ENCODE assay signal across 1 cellular context in the genomic region with DNA sequence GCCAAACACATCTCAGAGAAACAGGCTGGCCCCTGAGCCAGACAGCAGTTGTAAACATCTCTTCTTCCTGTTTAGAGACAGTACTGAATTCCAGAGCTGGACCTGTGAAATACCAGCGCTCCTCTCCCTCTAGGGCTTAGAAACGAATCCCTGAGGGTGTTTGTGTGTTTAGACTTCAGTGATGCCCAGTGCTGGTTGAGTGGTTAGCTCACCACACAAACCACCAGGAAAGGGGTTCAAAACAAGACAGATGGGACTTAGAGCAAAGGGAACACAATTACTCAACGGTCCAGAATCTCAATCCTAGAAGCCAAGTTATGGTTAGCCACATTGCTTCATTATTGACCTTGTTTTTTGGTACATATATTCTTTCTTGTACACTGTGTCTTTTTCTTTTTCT.
TF ChIP-seq lines count a peak whose summit lies in the region.

No MANE protein-coding gene starts in this region.

TF ChIP-seq in HepG2, 621 proteins besides CTCF, POLR2A, EP300 and RAD21 (continued from another document and continues in another):
- TF ChIP-seq, protein P1, sequence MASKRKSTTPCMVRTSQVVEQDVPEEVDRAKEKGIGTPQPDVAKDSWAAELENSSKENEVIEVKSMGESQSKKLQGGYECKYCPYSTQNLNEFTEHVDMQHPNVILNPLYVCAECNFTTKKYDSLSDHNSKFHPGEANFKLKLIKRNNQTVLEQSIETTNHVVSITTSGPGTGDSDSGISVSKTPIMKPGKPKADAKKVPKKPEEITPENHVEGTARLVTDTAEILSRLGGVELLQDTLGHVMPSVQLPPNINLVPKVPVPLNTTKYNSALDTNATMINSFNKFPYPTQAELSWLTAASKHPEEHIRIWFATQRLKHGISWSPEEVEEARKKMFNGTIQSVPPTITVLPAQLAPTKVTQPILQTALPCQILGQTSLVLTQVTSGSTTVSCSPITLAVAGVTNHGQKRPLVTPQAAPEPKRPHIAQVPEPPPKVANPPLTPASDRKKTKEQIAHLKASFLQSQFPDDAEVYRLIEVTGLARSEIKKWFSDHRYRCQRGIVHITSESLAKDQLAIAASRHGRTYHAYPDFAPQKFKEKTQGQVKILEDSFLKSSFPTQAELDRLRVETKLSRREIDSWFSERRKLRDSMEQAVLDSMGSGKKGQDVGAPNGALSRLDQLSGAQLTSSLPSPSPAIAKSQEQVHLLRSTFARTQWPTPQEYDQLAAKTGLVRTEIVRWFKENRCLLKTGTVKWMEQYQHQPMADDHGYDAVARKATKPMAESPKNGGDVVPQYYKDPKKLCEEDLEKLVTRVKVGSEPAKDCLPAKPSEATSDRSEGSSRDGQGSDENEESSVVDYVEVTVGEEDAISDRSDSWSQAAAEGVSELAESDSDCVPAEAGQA (IDR thresholded peaks at IDR 0.05; ENCODE audit: low read depth): no peak
- TF ChIP-seq, protein P1 (CRISPR knock-in tag; IDR thresholded peaks at IDR 0.05; ENCODE audit: borderline replicate concordance): no peak
- TF ChIP-seq ZNF260 (CRISPR knock-in tag; IDR thresholded peaks at IDR 0.05; ENCODE audit: borderline replicate concordance, low read depth) (no peak), DMAP1 (CRISPR knock-in tag; IDR thresholded peaks at IDR 0.05) (no peak), MIER2 (CRISPR knock-in tag; IDR thresholded peaks at IDR 0.05) (no peak), SOX6 (IDR thresholded peaks at IDR 0.05) (no peak), SOX6 (CRISPR knock-in tag; IDR thresholded peaks at IDR 0.05) (peak; percentile 45; the same call in 1 of the 2 replicates), FOXA3 (CRISPR knock-in tag; IDR thresholded peaks at IDR 0.05) (peak; percentile 87), ASH2L (IDR thresholded peaks at IDR 0.05; ENCODE audit: insufficient read length, low read depth, low read length) (peak; percentile 7), SMYD3 (CRISPR knock-in tag; IDR thresholded peaks at IDR 0.05) (0 out of 2 replicates have a peak, but pooled peaks have one; percentile 75), ATAD3A (CRISPR knock-in tag; IDR thresholded peaks at IDR 0.05) (no peak), ERF (CRISPR knock-in tag; IDR thresholded peaks at IDR 0.05) (peak; percentile 81; the same call in 1 of the 2 replicates), IRF2 (CRISPR knock-in tag; IDR thresholded peaks at IDR 0.05) (peak; percentile 40; the same call in 1 of the 2 replicates), RARG (CRISPR knock-in tag; IDR thresholded peaks at IDR 0.05; ENCODE audit: low read depth) (no peak), ZNF441 (CRISPR knock-in tag; IDR thresholded peaks at IDR 0.05; ENCODE audit: borderline replicate concordance) (peak; percentile 18; the same call in 1 of the 2 replicates), THYN1 (CRISPR knock-in tag; IDR thresholded peaks at IDR 0.05; ENCODE audit: borderline replicate concordance, low read depth) (0 out of 2 replicates have a peak, but pooled peaks have one; percentile 38), ZNF432 (CRISPR knock-in tag; IDR thresholded peaks at IDR 0.05; ENCODE audit: borderline replicate concordance) (no peak), ELF3 (CRISPR knock-in tag; IDR thresholded peaks at IDR 0.05) (peak; percentile 85), HNRNPH1 (optimal IDR thresholded peaks at IDR 0.05; ENCODE audit: low read depth, low read length) (no peak), ZFX (CRISPR knock-in tag; IDR thresholded peaks at IDR 0.05; ENCODE audit: low read depth) (0 out of 2 replicates have a peak, but pooled peaks have one; percentile 7), ZNF326 (CRISPR knock-in tag; IDR thresholded peaks at IDR 0.05; ENCODE audit: borderline replicate concordance) (no peak), RNF2 (conservative IDR thresholded peaks at IDR 0.05; ENCODE audit: low read depth) (no peak), MEIS1 (CRISPR knock-in tag; IDR thresholded peaks at IDR 0.05; ENCODE audit: borderline replicate concordance) (0 out of 2 replicates have a peak, but pooled peaks have one; percentile 7), SSRP1 (CRISPR knock-in tag; IDR thresholded peaks at IDR 0.05) (peak; percentile 84; the same call in 1 of the 2 replicates), ZNF263 (CRISPR knock-in tag; IDR thresholded peaks at IDR 0.05) (no peak), ZBTB20 (CRISPR knock-in tag; IDR thresholded peaks at IDR 0.05; ENCODE audit: borderline replicate concordance, low read depth) (peak; percentile 44; the same call in 1 of the 2 replicates), DNMT3B (CRISPR knock-in tag; conservative IDR thresholded peaks at IDR 0.05) (peak; percentile 66; the same call in 1 of the 2 replicates), SALL1 (CRISPR knock-in tag; IDR thresholded peaks at IDR 0.05) (peak; percentile 66), THAP11 (CRISPR knock-in tag; IDR thresholded peaks at IDR 0.05) (0 out of 2 replicates have a peak, but pooled peaks have one; percentile 47), TEAD3 (CRISPR knock-in tag; optimal IDR thresholded peaks at IDR 0.05; ENCODE audit: borderline replicate concordance) (peak; percentile 97), ZNF354B (CRISPR knock-in tag; IDR thresholded peaks at IDR 0.05) (no peak), ZNF329 (CRISPR knock-in tag; IDR thresholded peaks at IDR 0.05; ENCODE audit: low read depth) (no peak), FOXO1 (CRISPR knock-in tag; IDR thresholded peaks at IDR 0.05) (peak; percentile 59; the same call in 1 of the 2 replicates), ELF1 (CRISPR knock-in tag; IDR thresholded peaks at IDR 0.05) (peak; percentile 55)
- TF ChIP-seq, protein P2, sequence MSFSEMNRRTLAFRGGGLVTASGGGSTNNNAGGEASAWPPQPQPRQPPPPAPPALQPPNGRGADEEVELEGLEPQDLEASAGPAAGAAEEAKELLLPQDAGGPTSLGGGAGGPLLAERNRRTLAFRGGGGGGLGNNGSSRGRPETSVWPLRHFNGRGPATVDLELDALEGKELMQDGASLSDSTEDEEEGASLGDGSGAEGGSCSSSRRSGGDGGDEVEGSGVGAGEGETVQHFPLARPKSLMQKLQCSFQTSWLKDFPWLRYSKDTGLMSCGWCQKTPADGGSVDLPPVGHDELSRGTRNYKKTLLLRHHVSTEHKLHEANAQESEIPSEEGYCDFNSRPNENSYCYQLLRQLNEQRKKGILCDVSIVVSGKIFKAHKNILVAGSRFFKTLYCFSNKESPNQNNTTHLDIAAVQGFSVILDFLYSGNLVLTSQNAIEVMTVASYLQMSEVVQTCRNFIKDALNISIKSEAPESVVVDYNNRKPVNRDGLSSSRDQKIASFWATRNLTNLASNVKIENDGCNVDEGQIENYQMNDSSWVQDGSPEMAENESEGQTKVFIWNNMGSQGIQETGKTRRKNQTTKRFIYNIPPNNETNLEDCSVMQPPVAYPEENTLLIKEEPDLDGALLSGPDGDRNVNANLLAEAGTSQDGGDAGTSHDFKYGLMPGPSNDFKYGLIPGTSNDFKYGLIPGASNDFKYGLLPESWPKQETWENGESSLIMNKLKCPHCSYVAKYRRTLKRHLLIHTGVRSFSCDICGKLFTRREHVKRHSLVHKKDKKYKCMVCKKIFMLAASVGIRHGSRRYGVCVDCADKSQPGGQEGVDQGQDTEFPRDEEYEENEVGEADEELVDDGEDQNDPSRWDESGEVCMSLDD (CRISPR knock-in tag; IDR thresholded peaks at IDR 0.05; ENCODE audit: borderline replicate concordance): no peak
- TF ChIP-seq, protein P3, sequence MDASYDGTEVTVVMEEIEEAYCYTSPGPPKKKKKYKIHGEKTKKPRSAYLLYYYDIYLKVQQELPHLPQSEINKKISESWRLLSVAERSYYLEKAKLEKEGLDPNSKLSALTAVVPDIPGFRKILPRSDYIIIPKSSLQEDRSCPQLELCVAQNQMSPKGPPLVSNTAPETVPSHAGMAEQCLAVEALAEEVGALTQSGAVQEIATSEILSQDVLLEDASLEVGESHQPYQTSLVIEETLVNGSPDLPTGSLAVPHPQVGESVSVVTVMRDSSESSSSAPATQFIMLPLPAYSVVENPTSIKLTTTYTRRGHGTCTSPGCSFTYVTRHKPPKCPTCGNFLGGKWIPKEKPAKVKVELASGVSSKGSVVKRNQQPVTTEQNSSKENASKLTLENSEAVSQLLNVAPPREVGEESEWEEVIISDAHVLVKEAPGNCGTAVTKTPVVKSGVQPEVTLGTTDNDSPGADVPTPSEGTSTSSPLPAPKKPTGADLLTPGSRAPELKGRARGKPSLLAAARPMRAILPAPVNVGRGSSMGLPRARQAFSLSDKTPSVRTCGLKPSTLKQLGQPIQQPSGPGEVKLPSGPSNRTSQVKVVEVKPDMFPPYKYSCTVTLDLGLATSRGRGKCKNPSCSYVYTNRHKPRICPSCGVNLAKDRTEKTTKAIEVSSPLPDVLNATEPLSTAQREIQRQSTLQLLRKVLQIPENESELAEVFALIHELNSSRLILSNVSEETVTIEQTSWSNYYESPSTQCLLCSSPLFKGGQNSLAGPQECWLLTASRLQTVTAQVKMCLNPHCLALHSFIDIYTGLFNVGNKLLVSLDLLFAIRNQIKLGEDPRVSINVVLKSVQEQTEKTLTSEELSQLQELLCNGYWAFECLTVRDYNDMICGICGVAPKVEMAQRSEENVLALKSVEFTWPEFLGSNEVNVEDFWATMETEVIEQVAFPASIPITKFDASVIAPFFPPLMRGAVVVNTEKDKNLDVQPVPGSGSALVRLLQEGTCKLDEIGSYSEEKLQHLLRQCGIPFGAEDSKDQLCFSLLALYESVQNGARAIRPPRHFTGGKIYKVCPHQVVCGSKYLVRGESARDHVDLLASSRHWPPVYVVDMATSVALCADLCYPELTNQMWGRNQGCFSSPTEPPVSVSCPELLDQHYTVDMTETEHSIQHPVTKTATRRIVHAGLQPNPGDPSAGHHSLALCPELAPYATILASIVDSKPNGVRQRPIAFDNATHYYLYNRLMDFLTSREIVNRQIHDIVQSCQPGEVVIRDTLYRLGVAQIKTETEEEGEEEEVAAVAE (CRISPR knock-in tag; IDR thresholded peaks at IDR 0.05; ENCODE audit: borderline replicate concordance): peak; percentile 32; the same call in 1 of the 2 replicates
- TF ChIP-seq, protein P4, sequence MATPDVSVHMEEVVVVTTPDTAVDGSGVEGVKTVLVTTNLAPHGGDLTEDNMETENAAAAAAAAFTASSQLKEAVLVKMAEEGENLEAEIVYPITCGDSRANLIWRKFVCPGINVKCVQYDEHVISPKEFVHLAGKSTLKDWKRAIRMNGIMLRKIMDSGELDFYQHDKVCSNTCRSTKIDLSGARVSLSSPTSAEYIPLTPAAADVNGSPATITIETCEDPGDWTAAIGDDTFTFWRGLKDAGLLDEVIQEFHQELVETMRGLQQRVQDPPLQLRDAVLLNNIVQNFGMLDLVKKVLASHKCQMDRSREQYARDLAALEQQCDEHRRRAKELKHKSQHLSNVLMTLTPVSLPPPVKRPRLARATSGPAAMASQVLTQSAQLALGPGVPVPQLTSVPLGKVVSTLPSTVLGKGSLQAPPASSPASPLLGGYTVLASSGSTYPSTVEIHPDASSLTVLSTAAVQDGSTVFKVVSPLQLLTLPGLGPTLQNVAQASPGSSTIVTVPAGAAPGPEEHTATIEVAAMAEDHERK (CRISPR knock-in tag; IDR thresholded peaks at IDR 0.05; ENCODE audit: low read depth): no peak
- TF ChIP-seq, protein P5, sequence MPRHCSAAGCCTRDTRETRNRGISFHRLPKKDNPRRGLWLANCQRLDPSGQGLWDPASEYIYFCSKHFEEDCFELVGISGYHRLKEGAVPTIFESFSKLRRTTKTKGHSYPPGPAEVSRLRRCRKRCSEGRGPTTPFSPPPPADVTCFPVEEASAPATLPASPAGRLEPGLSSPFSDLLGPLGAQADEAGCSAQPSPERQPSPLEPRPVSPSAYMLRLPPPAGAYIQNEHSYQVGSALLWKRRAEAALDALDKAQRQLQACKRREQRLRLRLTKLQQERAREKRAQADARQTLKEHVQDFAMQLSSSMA (CRISPR knock-in tag; IDR thresholded peaks at IDR 0.05): no peak
- TF ChIP-seq, protein P6, sequence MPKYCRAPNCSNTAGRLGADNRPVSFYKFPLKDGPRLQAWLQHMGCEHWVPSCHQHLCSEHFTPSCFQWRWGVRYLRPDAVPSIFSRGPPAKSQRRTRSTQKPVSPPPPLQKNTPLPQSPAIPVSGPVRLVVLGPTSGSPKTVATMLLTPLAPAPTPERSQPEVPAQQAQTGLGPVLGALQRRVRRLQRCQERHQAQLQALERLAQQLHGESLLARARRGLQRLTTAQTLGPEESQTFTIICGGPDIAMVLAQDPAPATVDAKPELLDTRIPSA (CRISPR knock-in tag; IDR thresholded peaks at IDR 0.05; ENCODE audit: borderline replicate concordance): no peak
- TF ChIP-seq, protein P7, sequence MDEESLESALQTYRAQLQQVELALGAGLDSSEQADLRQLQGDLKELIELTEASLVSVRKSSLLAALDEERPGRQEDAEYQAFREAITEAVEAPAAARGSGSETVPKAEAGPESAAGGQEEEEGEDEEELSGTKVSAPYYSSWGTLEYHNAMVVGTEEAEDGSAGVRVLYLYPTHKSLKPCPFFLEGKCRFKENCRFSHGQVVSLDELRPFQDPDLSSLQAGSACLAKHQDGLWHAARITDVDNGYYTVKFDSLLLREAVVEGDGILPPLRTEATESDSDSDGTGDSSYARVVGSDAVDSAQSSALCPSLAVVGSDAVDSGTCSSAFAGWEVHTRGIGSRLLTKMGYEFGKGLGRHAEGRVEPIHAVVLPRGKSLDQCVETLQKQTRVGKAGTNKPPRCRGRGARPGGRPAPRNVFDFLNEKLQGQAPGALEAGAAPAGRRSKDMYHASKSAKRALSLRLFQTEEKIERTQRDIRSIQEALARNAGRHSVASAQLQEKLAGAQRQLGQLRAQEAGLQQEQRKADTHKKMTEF (CRISPR knock-in tag; IDR thresholded peaks at IDR 0.05): peak; percentile 67; the same call in 1 of the 2 replicates
- TF ChIP-seq, protein P8, sequence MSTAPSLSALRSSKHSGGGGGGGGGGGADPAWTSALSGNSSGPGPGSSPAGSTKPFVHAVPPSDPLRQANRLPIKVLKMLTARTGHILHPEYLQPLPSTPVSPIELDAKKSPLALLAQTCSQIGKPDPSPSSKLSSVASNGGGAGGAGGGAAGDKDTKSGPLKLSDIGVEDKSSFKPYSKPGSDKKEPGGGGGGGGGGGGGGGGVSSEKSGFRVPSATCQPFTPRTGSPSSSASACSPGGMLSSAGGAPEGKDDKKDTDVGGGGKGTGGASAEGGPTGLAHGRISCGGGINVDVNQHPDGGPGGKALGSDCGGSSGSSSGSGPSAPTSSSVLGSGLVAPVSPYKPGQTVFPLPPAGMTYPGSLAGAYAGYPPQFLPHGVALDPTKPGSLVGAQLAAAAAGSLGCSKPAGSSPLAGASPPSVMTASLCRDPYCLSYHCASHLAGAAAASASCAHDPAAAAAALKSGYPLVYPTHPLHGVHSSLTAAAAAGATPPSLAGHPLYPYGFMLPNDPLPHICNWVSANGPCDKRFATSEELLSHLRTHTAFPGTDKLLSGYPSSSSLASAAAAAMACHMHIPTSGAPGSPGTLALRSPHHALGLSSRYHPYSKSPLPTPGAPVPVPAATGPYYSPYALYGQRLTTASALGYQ (CRISPR knock-in tag; IDR thresholded peaks at IDR 0.05): peak; percentile 40; the same call in 1 of the 2 replicates
